ENCODE assay signal across 26 cellular contexts in genomic region chr17:32458367-32458766, GRCh38. TPM values are rescaled to one million over a fixed set of nuclear protein-coding genes. Genes with fewer than 3 reads are reported as not detected.
DNase-seq lines count a peak whose midpoint lies in the region; ATAC-seq, FAIRE-seq and TF ChIP-seq lines count a peak whose summit lies in the region.
"Had no signal": no experiment of that assay in that cellular context is flagged by ENCODE, and none has a peak within 500 bp of the region (broad histone marks: within the 10 kb centered on the region; RNA-seq: fewer than 3 reads in every experiment).

No MANE protein-coding gene starts in this region.

- intact Hi-C loops in activated CD4-positive, alpha-beta T cell treated with anti-CD3 and anti-CD28 coated beads, Interleukin-2, amount 10 ng/mL, durations not matched to agents 24 days and 14 days (cut with micrococcal nuclease) = no loop called here
- intact Hi-C loops in activated T-helper 1 cell treated with anti-CD3 and anti-CD28 coated beads, Interleukin-12 subunit alpha, Interleukin-12 subunit beta, Interleukin-2, Interleukin-4 antibody, amounts not matched to agents 30 ng/mL and 10 ng/mL and 1 ng/mL, durations not matched to agents 14 hours and 24 hours and 36 hours (cut with micrococcal nuclease) = no loop called here
- intact Hi-C loops in mucosa of descending colon (cut with DNase I, micrococcal nuclease) (no loop called here), psoas muscle (cut with DNase I) (no loop called here)

- peaks cover 39% of the 10 kb centered on the region for H3K4me1 Mint-ChIP-seq in activated CD4-positive, alpha-beta T cell treated with anti-CD3 and anti-CD28 coated beads, Interleukin-2, amount 10 ng/mL, durations not matched to agents 24 days and 14 days
- peaks cover 32% of the 10 kb centered on the region for H3K4me1 Mint-ChIP-seq in activated T-helper 1 cell treated with anti-CD3 and anti-CD28 coated beads, Interleukin-12 subunit alpha, Interleukin-12 subunit beta, Interleukin-2, Interleukin-4 antibody, amounts not matched to agents 30 ng/mL and 10 ng/mL and 1 ng/mL, durations not matched to agents 14 hours and 24 hours and 36 hours (ENCODE audit: low read depth)
- H3K4me1 Mint-ChIP-seq: WTC11 had no signal

- H3K4me1 ChIP-seq in mucosa of descending colon (ENCODE audit: low read depth) = no peaks in the 10 kb centered on the region
- peaks cover 15% of the 10 kb centered on the region for H3K4me1 ChIP-seq in psoas muscle

- DNase-seq in activated CD4-positive, alpha-beta T cell treated with anti-CD3 and anti-CD28 coated beads, Interleukin-2, amount 10 ng/mL, durations not matched to agents 24 days and 14 days = no peak
- no peak for DNase-seq in activated CD4-positive, alpha-beta T cell treated with anti-CD3 and anti-CD28 coated beads for 48 hours
- no peak for DNase-seq in HTR-8/SVneo (ENCODE audit: insufficient read length, low spot score)
- DNase-seq in activated T-helper 1 cell treated with anti-CD3 and anti-CD28 coated beads, Interleukin-12 subunit alpha, Interleukin-12 subunit beta, Interleukin-2, Interleukin-4 antibody, amounts not matched to agents 30 ng/mL and 10 ng/mL and 1 ng/mL, durations not matched to agents 14 hours and 24 hours and 36 hours (ENCODE audit: low spot score) = no peak
- DNase-seq in mucosa of descending colon = no peak
- DNase-seq in psoas muscle = no peak
- DNase-seq in kidney glomerular epithelial cell (lab: John Stamatoyannopoulos, UW) = no peak
- DNase-seq in HK-2 (ENCODE audit: unreplicated experiment) = no peak
- DNase-seq: activated gamma-delta T cell treated with Interleukin-2 at 50 U/mL for 16 hours; caudate nucleus; dermis blood vessel endothelial cell; GF-D8; MG63; NCI-H1417; NCI-H2081 treated with DMSO at 0.1 percent for 48 hours; NCI-H345; NCI-H748 treated with DMSO at 0.1 percent for 48 hours; stimulated activated CD4-positive, alpha-beta T cell treated with anti-CD3 and anti-CD28 coated beads, Interleukin-15, amount 100 ng/mL, for 24 hours; T-helper 9 cell had no signal

- H3K4me3 ChIP-seq in mucosa of descending colon (no peak overlapping the region), psoas muscle (no peak overlapping the region)
- H3K4me3 ChIP-seq: ascending aorta, GM23338, MG63 had no signal

- peak; percentile 91 for ATAC-seq in mucosa of descending colon
- ATAC-seq in psoas muscle = no peak
- ATAC-seq: GM23338, SK-N-SH treated with all-trans-retinoic acid at 6 μM for 48 hours, WTC11 had no signal

- no peak for TF ChIP-seq CTCF in mucosa of descending colon (IDR thresholded peaks at IDR 0.05)
- TF ChIP-seq CTCF in psoas muscle (IDR thresholded peaks at IDR 0.05) = no peak

- no peaks in the 10 kb centered on the region for H3K9me3 Mint-ChIP-seq in activated CD4-positive, alpha-beta T cell treated with anti-CD3 and anti-CD28 coated beads, Interleukin-2, amount 10 ng/mL, durations not matched to agents 24 days and 14 days
- H3K9me3 Mint-ChIP-seq in activated T-helper 1 cell treated with anti-CD3 and anti-CD28 coated beads, Interleukin-12 subunit alpha, Interleukin-12 subunit beta, Interleukin-2, Interleukin-4 antibody, amounts not matched to agents 30 ng/mL and 10 ng/mL and 1 ng/mL, durations not matched to agents 14 hours and 24 hours and 36 hours = no peaks in the 10 kb centered on the region
- H3K9me3 Mint-ChIP-seq: GM23338, type B pancreatic cell had no signal

- H3K36me3 Mint-ChIP-seq in activated CD4-positive, alpha-beta T cell treated with anti-CD3 and anti-CD28 coated beads, Interleukin-2, amount 10 ng/mL, durations not matched to agents 24 days and 14 days (ENCODE audit: low read depth) = peaks cover 79% of the 10 kb centered on the region
- H3K36me3 Mint-ChIP-seq in activated T-helper 1 cell treated with anti-CD3 and anti-CD28 coated beads, Interleukin-12 subunit alpha, Interleukin-12 subunit beta, Interleukin-2, Interleukin-4 antibody, amounts not matched to agents 30 ng/mL and 10 ng/mL and 1 ng/mL, durations not matched to agents 14 hours and 24 hours and 36 hours (ENCODE audit: low read depth) = peaks cover 62% of the 10 kb centered on the region

- H3K9me3 ChIP-seq in mucosa of descending colon (no peaks in the 10 kb centered on the region), psoas muscle (no peaks in the 10 kb centered on the region)
- H3K9me3 ChIP-seq: ascending aorta, MG63, neutrophil had no signal

- H3K4me3 Mint-ChIP-seq in activated CD4-positive, alpha-beta T cell treated with anti-CD3 and anti-CD28 coated beads, Interleukin-2, amount 10 ng/mL, durations not matched to agents 24 days and 14 days = no peak overlapping the region
- no peak overlapping the region for H3K4me3 Mint-ChIP-seq in activated T-helper 1 cell treated with anti-CD3 and anti-CD28 coated beads, Interleukin-12 subunit alpha, Interleukin-12 subunit beta, Interleukin-2, Interleukin-4 antibody, amounts not matched to agents 30 ng/mL and 10 ng/mL and 1 ng/mL, durations not matched to agents 14 hours and 24 hours and 36 hours
- H3K4me3 Mint-ChIP-seq: GM23338, type B pancreatic cell, WTC11 had no signal

- FAIRE-seq in HTR-8/SVneo (lab: Jason Lieb, UNC) = peak; percentile 42

- H3K27ac Mint-ChIP-seq in activated CD4-positive, alpha-beta T cell treated with anti-CD3 and anti-CD28 coated beads, Interleukin-2, amount 10 ng/mL, durations not matched to agents 24 days and 14 days = peak overlapping the region; percentile 18
- H3K27ac Mint-ChIP-seq in activated T-helper 1 cell treated with anti-CD3 and anti-CD28 coated beads, Interleukin-12 subunit alpha, Interleukin-12 subunit beta, Interleukin-2, Interleukin-4 antibody, amounts not matched to agents 30 ng/mL and 10 ng/mL and 1 ng/mL, durations not matched to agents 14 hours and 24 hours and 36 hours = peak overlapping the region; percentile 3
- H3K27ac Mint-ChIP-seq: GM23338, progenitor cell of endocrine pancreas, type B pancreatic cell, WTC11 had no signal

- H3K36me3 ChIP-seq in mucosa of descending colon (ENCODE audit: low read depth) (peaks cover 6% of the 10 kb centered on the region), psoas muscle (ENCODE audit: insufficient read depth in 1 of 2, low read depth in 1 of 2) (peaks cover 15 to 93% of the 10 kb centered on the region in 2 donors)

- no peaks in the 10 kb centered on the region for H3K27me3 Mint-ChIP-seq in activated CD4-positive, alpha-beta T cell treated with anti-CD3 and anti-CD28 coated beads, Interleukin-2, amount 10 ng/mL, durations not matched to agents 24 days and 14 days
- no peaks in the 10 kb centered on the region for H3K27me3 Mint-ChIP-seq in activated T-helper 1 cell treated with anti-CD3 and anti-CD28 coated beads, Interleukin-12 subunit alpha, Interleukin-12 subunit beta, Interleukin-2, Interleukin-4 antibody, amounts not matched to agents 30 ng/mL and 10 ng/mL and 1 ng/mL, durations not matched to agents 14 hours and 24 hours and 36 hours (ENCODE audit: insufficient read depth)
- H3K27me3 Mint-ChIP-seq: progenitor cell of endocrine pancreas, type B pancreatic cell had no signal

- no peaks in the 10 kb centered on the region for H3K27me3 ChIP-seq in psoas muscle (ENCODE audit: insufficient read depth in 3 of 3, low read length in 2 of 3)
- H3K27me3 ChIP-seq: ascending aorta, MG63, neutrophil had no signal

- H3K27ac ChIP-seq in psoas muscle = no peak overlapping the region
- H3K27ac ChIP-seq: ascending aorta, neutrophil had no signal

RNA-seq across cellular contexts. Expression of gene PSMD11, which starts 14.1 kb away (rescaled TPM):
- total RNA-seq in activated CD4-positive, alpha-beta T cell treated with anti-CD3 and anti-CD28 coated beads, Interleukin-2, amount 10 ng/mL, durations not matched to agents 24 days and 14 days = 217 and 222 TPM in 2 replicates
- 190 and 198 TPM in 2 replicates for total RNA-seq in activated T-helper 1 cell treated with anti-CD3 and anti-CD28 coated beads, Interleukin-12 subunit alpha, Interleukin-12 subunit beta, Interleukin-2, Interleukin-4 antibody, amounts not matched to agents 30 ng/mL and 10 ng/mL and 1 ng/mL, durations not matched to agents 14 hours and 24 hours and 36 hours
- total RNA-seq in mucosa of descending colon (10 to 100 TPM; 81.5 to 99.2 (median 85.8) TPM), psoas muscle (100 to 1,000 TPM; 118 to 280 (median 207) TPM)
- polyA plus RNA-seq in psoas muscle = 100 to 1,000 TPM; 152 to 326 (median 198) TPM

RNA-seq across cellular contexts. Expression of gene CDK5R1, which starts 28.4 kb away (rescaled TPM):
- 7.2 and 8.2 TPM in 2 replicates for total RNA-seq in activated CD4-positive, alpha-beta T cell treated with anti-CD3 and anti-CD28 coated beads, Interleukin-2, amount 10 ng/mL, durations not matched to agents 24 days and 14 days
- total RNA-seq in activated T-helper 1 cell treated with anti-CD3 and anti-CD28 coated beads, Interleukin-12 subunit alpha, Interleukin-12 subunit beta, Interleukin-2, Interleukin-4 antibody, amounts not matched to agents 30 ng/mL and 10 ng/mL and 1 ng/mL, durations not matched to agents 14 hours and 24 hours and 36 hours = 6.1 and 7.1 TPM in 2 replicates
- 1 to 10 TPM in 2 of 3 donors, under 1 TPM in 1; 0.72 to 2.1 (median 1.3) TPM for total RNA-seq in mucosa of descending colon
- 1 to 10 TPM; 1.2 to 5.2 (median 2.5) TPM for total RNA-seq in psoas muscle
- polyA plus RNA-seq in psoas muscle = 1 to 10 TPM in 2 of 3 donors, under 1 TPM in 1; 0.44 to 2.1 (median 1.1) TPM
- total RNA-seq: ascending aorta had no signal
